8 cellular contexts compared by ENCODE assay signal in the genomic region with DNA sequence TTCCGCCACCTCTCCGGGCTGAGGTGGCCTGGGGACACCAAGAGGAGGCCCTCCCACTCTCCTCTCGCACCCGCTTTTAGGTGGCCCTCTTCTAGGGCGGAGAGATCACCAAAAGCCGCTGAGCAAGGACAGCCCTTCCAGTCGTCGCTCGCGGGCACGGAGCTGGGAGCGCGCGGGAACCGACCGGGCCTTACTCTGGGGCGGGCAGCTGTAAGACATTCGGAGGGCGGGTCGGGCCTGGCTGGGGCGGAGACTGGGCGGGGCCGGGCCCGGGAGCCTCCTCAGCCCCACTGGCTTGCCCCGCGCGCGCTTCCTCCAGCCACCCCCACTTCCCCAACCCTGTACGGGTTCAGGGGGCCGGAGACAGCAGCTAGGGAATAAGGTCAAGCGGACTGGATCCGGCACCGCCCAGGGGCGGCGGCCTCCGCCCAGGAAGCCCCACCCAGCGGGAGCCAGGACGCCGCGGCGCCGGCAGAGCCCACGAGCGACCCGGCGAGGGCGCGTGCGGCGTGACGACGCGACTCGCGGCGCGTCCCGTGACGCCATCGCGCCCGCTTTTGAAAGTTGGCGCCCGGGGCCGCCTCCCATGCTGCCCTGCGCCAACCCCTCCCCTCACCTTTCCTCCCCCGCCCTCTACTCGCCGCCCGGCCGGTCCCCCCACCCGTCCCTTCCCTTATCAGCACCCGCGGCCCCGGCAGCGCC. TPM values are rescaled to one million over a fixed set of nuclear protein-coding genes. Genes with fewer than 3 reads are reported as not detected.
DNase-seq lines count a peak whose midpoint lies in the region; ATAC-seq and TF ChIP-seq lines count a peak whose summit lies in the region.

No MANE protein-coding gene starts in this region.

- peaks cover 5% of the 10 kb centered on the region for H3K4me1 ChIP-seq in RWPE2 (ENCODE audit: insufficient read depth, poor library complexity, severe bottlenecking)

- H3K9me3 ChIP-seq in RWPE2 (ENCODE audit: severe bottlenecking) = no peaks in the 10 kb centered on the region
- H3K9me3 ChIP-seq in neural cell (ENCODE audit: low read length) = no peaks in the 10 kb centered on the region

- H3K4me2 ChIP-seq in neural cell (ENCODE audit: low read length) = peak overlapping the region; percentile 61

- peak overlapping the region; percentile 88 for H3K4me3 Mint-ChIP-seq in stimulated activated naive CD8-positive, alpha-beta T cell treated with anti-CD3 and anti-CD28 coated beads, Interleukin-15, Interleukin-2, amounts not matched to agents 100 ng/mL and 50 ng/mL, for 24 hours

- H3K4me3 ChIP-seq in RWPE2 (ENCODE audit: severe bottlenecking) (peak overlapping the region; percentile 98), neural cell (ENCODE audit: low read length) (peak overlapping the region; percentile 99)

- peak; percentile 95 for ATAC-seq in RWPE2 (ENCODE audit: low read depth)

- DNase-seq in ELR (ENCODE audit: low read depth) (peak; percentile 98), H4 (ENCODE audit: low spot score) (peak; percentile 92), LHCN-M2 (ENCODE audit: low read depth) (peak; percentile 98), RWPE2 (ENCODE audit: low spot score) (peak; percentile 98), fibroblast of the conjunctiva (ENCODE audit: low read depth) (peak; percentile 97)
- peak; percentile 96 for DNase-seq in activated effector memory CD4-positive, alpha-beta T cell treated with Interleukin-2 at 50 U/mL for 16 hours

- H2AFZ ChIP-seq in neural cell (ENCODE audit: low read depth, low read length) = no peak overlapping the region

- TF ChIP-seq RAD21 in neural cell (conservative IDR thresholded peaks at IDR 0.05) = no peak

- H3K79me2 ChIP-seq in neural cell (replicated peaks; ENCODE audit: insufficient read depth, low read length) = peaks cover 58% of the 10 kb centered on the region

- peak; percentile 58 for TF ChIP-seq EP300 in neural cell (conservative IDR thresholded peaks at IDR 0.05; ENCODE audit: poor library complexity, severe bottlenecking)

- no peaks in the 10 kb centered on the region for H3K9me2 ChIP-seq in neural cell (ENCODE audit: insufficient read depth, low read length)

- no peaks in the 10 kb centered on the region for H3K9me3 Mint-ChIP-seq in stimulated activated naive CD8-positive, alpha-beta T cell treated with anti-CD3 and anti-CD28 coated beads, Interleukin-15, Interleukin-2, amounts not matched to agents 100 ng/mL and 50 ng/mL, for 24 hours

- H3K27ac Mint-ChIP-seq in stimulated activated naive CD8-positive, alpha-beta T cell treated with anti-CD3 and anti-CD28 coated beads, Interleukin-15, Interleukin-2, amounts not matched to agents 100 ng/mL and 50 ng/mL, for 24 hours = peak overlapping the region; percentile 91

- peaks cover 4% of the 10 kb centered on the region for H4K20me1 ChIP-seq in neural cell (ENCODE audit: insufficient read depth)

- no peaks in the 10 kb centered on the region for H3K27me3 ChIP-seq in RWPE2 (ENCODE audit: insufficient read depth, poor library complexity, severe bottlenecking)
- no peaks in the 10 kb centered on the region for H3K27me3 ChIP-seq in neural cell (ENCODE audit: insufficient read depth, low read depth, low read length)

- peaks cover 22% of the 10 kb centered on the region for H3K36me3 Mint-ChIP-seq in stimulated activated naive CD8-positive, alpha-beta T cell treated with anti-CD3 and anti-CD28 coated beads, Interleukin-15, Interleukin-2, amounts not matched to agents 100 ng/mL and 50 ng/mL, for 24 hours (ENCODE audit: low read depth)

- H3K36me3 ChIP-seq in RWPE2 (ENCODE audit: low read depth) = no peaks in the 10 kb centered on the region
- H3K36me3 ChIP-seq in neural cell (ENCODE audit: insufficient read depth, low read length) = no peaks in the 10 kb centered on the region

- H3K27me3 Mint-ChIP-seq in stimulated activated naive CD8-positive, alpha-beta T cell treated with anti-CD3 and anti-CD28 coated beads, Interleukin-15, Interleukin-2, amounts not matched to agents 100 ng/mL and 50 ng/mL, for 24 hours = no peaks in the 10 kb centered on the region

- TF ChIP-seq CTCF in RWPE2 (IDR thresholded peaks at IDR 0.05; ENCODE audit: poor library complexity, severe bottlenecking) (no peak), neural cell (IDR thresholded peaks at IDR 0.05; ENCODE audit: poor library complexity, severe bottlenecking) (no peak)

- peak overlapping the region; percentile 100 for H3K9ac ChIP-seq in neural cell (ENCODE audit: low read length)

- peak overlapping the region; percentile 93 for H3K27ac ChIP-seq in RWPE2 (ENCODE audit: poor library complexity, severe bottlenecking)
- H3K27ac ChIP-seq in neural cell (ENCODE audit: low read length) = peak overlapping the region; percentile 72

- H3K4me1 Mint-ChIP-seq in stimulated activated naive CD8-positive, alpha-beta T cell treated with anti-CD3 and anti-CD28 coated beads, Interleukin-15, Interleukin-2, amounts not matched to agents 100 ng/mL and 50 ng/mL, for 24 hours (ENCODE audit: low read depth) = peaks cover 57% of the 10 kb centered on the region

- no peaks in the 10 kb centered on the region for H3F3A ChIP-seq in neural cell (ENCODE audit: insufficient read depth, low read length, poor library complexity, severe bottlenecking)

TF ChIP-seq in neural cell, 6 proteins besides CTCF, POLR2A, EP300 and RAD21:
- peak; percentile 98 for TF ChIP-seq MXI1 (conservative IDR thresholded peaks at IDR 0.05; ENCODE audit: poor library complexity, severe bottlenecking)
- no peak for TF ChIP-seq TAF1 (IDR thresholded peaks at IDR 0.05; ENCODE audit: low read depth)
- TF ChIP-seq, protein P1, sequence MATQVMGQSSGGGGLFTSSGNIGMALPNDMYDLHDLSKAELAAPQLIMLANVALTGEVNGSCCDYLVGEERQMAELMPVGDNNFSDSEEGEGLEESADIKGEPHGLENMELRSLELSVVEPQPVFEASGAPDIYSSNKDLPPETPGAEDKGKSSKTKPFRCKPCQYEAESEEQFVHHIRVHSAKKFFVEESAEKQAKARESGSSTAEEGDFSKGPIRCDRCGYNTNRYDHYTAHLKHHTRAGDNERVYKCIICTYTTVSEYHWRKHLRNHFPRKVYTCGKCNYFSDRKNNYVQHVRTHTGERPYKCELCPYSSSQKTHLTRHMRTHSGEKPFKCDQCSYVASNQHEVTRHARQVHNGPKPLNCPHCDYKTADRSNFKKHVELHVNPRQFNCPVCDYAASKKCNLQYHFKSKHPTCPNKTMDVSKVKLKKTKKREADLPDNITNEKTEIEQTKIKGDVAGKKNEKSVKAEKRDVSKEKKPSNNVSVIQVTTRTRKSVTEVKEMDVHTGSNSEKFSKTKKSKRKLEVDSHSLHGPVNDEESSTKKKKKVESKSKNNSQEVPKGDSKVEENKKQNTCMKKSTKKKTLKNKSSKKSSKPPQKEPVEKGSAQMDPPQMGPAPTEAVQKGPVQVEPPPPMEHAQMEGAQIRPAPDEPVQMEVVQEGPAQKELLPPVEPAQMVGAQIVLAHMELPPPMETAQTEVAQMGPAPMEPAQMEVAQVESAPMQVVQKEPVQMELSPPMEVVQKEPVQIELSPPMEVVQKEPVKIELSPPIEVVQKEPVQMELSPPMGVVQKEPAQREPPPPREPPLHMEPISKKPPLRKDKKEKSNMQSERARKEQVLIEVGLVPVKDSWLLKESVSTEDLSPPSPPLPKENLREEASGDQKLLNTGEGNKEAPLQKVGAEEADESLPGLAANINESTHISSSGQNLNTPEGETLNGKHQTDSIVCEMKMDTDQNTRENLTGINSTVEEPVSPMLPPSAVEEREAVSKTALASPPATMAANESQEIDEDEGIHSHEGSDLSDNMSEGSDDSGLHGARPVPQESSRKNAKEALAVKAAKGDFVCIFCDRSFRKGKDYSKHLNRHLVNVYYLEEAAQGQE (IDR thresholded peaks at IDR 0.05; ENCODE audit: borderline replicate concordance) = no peak

RNA-seq across cellular contexts. Expression of a gene that starts 0.4 kb away (rescaled TPM):
- total RNA-seq in H4 (2014; rRNA removed; shearing (Covaris generic)) = 40.9 and 41.3 TPM in 2 replicates
- total RNA-seq in LHCN-M2 (2014; rRNA removed) = 30.6 and 36.7 TPM in 2 replicates
- polyA plus RNA-seq in LHCN-M2 (2012) = 19.1 TPM
- 40.4 and 42.8 TPM in 2 replicates for polyA plus RNA-seq in neural cell
- polyA minus RNA-seq in neural cell = 66.6 and 67.0 TPM in 2 replicates

RNA-seq across cellular contexts. Expression of a gene that starts 33.3 kb away (rescaled TPM):
- 10.4 and 11.0 TPM in 2 replicates for total RNA-seq in H4 (2014; rRNA removed; shearing (Covaris generic))
- 24.3 and 24.4 TPM in 2 replicates for total RNA-seq in LHCN-M2 (2014; rRNA removed)
- polyA plus RNA-seq in LHCN-M2 (2012) = 49.1 TPM
- polyA plus RNA-seq in neural cell = 13.2 and 15.1 TPM in 2 replicates
- 35.2 and 36.0 TPM in 2 replicates for polyA minus RNA-seq in neural cell

Comparison
In these comparisons a context has a peak if more than half of its experiments do, and no peak if none do; other contexts are left out.
1. Peak in every context shown above with its lines: DNase-seq, ATAC-seq, H3K4me3 ChIP-seq and H3K27ac ChIP-seq.